18 cellular contexts compared by ENCODE assay signal in genomic region chr1:178784131-178784536, GRCh38. TPM values are rescaled to one million over a fixed set of nuclear protein-coding genes. Genes with fewer than 3 reads are reported as not detected.
DNase-seq lines count a peak whose midpoint lies in the region; ATAC-seq lines count a peak whose summit lies in the region.
"Had no signal": no experiment of that assay in that cellular context is flagged by ENCODE, and none has a peak within 500 bp of the region (broad histone marks: within the 10 kb centered on the region; RNA-seq: fewer than 3 reads in every experiment).

No MANE protein-coding gene starts in this region.

- peaks cover 6% of the 10 kb centered on the region for H3K4me1 Mint-ChIP-seq in activated CD8-positive, alpha-beta memory T cell treated with anti-CD3 and anti-CD28 coated beads, Interleukin-2, amount 10 ng/mL, durations not matched to agents 7 days and 5 days
- peaks cover 8% of the 10 kb centered on the region for H3K4me1 Mint-ChIP-seq in T-helper 2 cell treated with Interferon-gamma antibody and Interleukin-4, amounts not matched to agents 5 μg/mL and 100 μg/mL, for 36 hours (ENCODE audit: low read depth)

- no peak overlapping the region for H3K27ac ChIP-seq in mesenchymal stem cell (ENCODE audit: low read length, poor library complexity, severe bottlenecking)
- H3K27ac ChIP-seq: A549, hepatocyte, vagina had no signal

- H2AFZ ChIP-seq in mesenchymal stem cell (ENCODE audit: low read depth, low read length) = no peak overlapping the region
- H2AFZ ChIP-seq: hepatocyte had no signal

- no peak overlapping the region for H3K4ac ChIP-seq in mesenchymal stem cell (ENCODE audit: low read depth in 1 of 2, low read length in 2 of 2)

- H3K9me3 ChIP-seq in mesenchymal stem cell (ENCODE audit: control insufficient read depth, low read length) = no peaks in the 10 kb centered on the region
- H3K9me3 ChIP-seq: A549, vagina had no signal

- no peak overlapping the region for H2AK5ac ChIP-seq in mesenchymal stem cell (ENCODE audit: low read length, severe bottlenecking)

- H3K9ac ChIP-seq in mesenchymal stem cell (ENCODE audit: low read length) = peak overlapping the region; percentile 6

- DNase-seq in activated CD8-positive, alpha-beta memory T cell treated with anti-CD3 and anti-CD28 coated beads, Interleukin-2, amount 10 ng/mL, durations not matched to agents 7 days and 5 days = no peak
- no peak for DNase-seq in activated CD8-positive, alpha-beta memory T cell treated with anti-CD3 and anti-CD28 coated beads, Interleukin-2, amount 50 U/mL, for 4 hours
- DNase-seq in HCEC 1CT (peak; percentile 7), mesenchymal stem cell (no peak), NCI-H69 (lab: John Stamatoyannopoulos, UW) (no peak)
- no peak for DNase-seq in T-helper 2 cell treated with Interferon-gamma antibody and Interleukin-4, amounts not matched to agents 5 μg/mL and 100 μg/mL, for 36 hours (ENCODE audit: low spot score)
- DNase-seq in activated effector memory CD4-positive, alpha-beta T cell treated with Interleukin-2 at 50 U/mL for 16 hours = no peak
- DNase-seq: activated CD4-positive, CD25-positive, alpha-beta regulatory T cell; activated CD8-positive, alpha-beta memory T cell treated with anti-CD3 and anti-CD28 coated beads, Interleukin-2, amount 50 U/mL, for 48 hours; caudate nucleus; DMS79 treated with DMSO at 0.1 percent for 48 hours; H9; NCI-H2081 had no signal

- CTCF ChIA-PET in activated CD8-positive, alpha-beta memory T cell treated with anti-CD3 and anti-CD28 coated beads, Interleukin-2, amount 10 ng/mL, durations not matched to agents 7 days and 5 days (lab: Charles Lee) = interaction anchor here (0.7 to 2.7 kb wide), 4 partner anchors 10 to 241 kb away, joined by 3 to 9 read pairs (median 6); no protein-coding TSS in a partner anchor

- H3K4me2 ChIP-seq in mesenchymal stem cell (ENCODE audit: low read length, poor library complexity, severe bottlenecking) = no peak overlapping the region
- H3K4me2 ChIP-seq: A549, hepatocyte had no signal

- no peak overlapping the region for H3K27ac Mint-ChIP-seq in activated CD8-positive, alpha-beta memory T cell treated with anti-CD3 and anti-CD28 coated beads, Interleukin-2, amount 10 ng/mL, durations not matched to agents 7 days and 5 days
- H3K27ac Mint-ChIP-seq in T-helper 2 cell treated with Interferon-gamma antibody and Interleukin-4, amounts not matched to agents 5 μg/mL and 100 μg/mL, for 36 hours = no peak overlapping the region
- H3K27ac Mint-ChIP-seq: activated naive CD8-positive, alpha-beta T cell; H9 had no signal

- no peaks in the 10 kb centered on the region for H3K36me3 Mint-ChIP-seq in activated CD8-positive, alpha-beta memory T cell treated with anti-CD3 and anti-CD28 coated beads, Interleukin-2, amount 10 ng/mL, durations not matched to agents 7 days and 5 days
- H3K36me3 Mint-ChIP-seq in T-helper 2 cell treated with Interferon-gamma antibody and Interleukin-4, amounts not matched to agents 5 μg/mL and 100 μg/mL, for 36 hours (ENCODE audit: low read depth) = no peaks in the 10 kb centered on the region

- H2BK12ac ChIP-seq in mesenchymal stem cell (ENCODE audit: low read length in 2 of 2) = no peak overlapping the region

- peak overlapping the region in 1 of 2 experiments; percentile 4 for H3K4me3 ChIP-seq in mesenchymal stem cell (ENCODE audit: insufficient read depth in 1 of 2, low read depth in 1 of 2, low read length in 2 of 2)
- H3K4me3 ChIP-seq: A549, hepatocyte, vagina had no signal

- no peaks in the 10 kb centered on the region for H3K9me3 Mint-ChIP-seq in activated CD8-positive, alpha-beta memory T cell treated with anti-CD3 and anti-CD28 coated beads, Interleukin-2, amount 10 ng/mL, durations not matched to agents 7 days and 5 days (ENCODE audit: low read depth)
- H3K9me3 Mint-ChIP-seq in T-helper 2 cell treated with Interferon-gamma antibody and Interleukin-4, amounts not matched to agents 5 μg/mL and 100 μg/mL, for 36 hours = no peaks in the 10 kb centered on the region
- H3K9me3 Mint-ChIP-seq: H9 had no signal

- no peak overlapping the region for H2BK5ac ChIP-seq in mesenchymal stem cell (ENCODE audit: low read depth, low read length, poor library complexity, severe bottlenecking)

- H4K91ac ChIP-seq in mesenchymal stem cell (ENCODE audit: low read length) = no peak overlapping the region

- no peaks in the 10 kb centered on the region for H3K4me1 ChIP-seq in mesenchymal stem cell (ENCODE audit: control insufficient read depth, insufficient read depth, low read depth, low read length)

- 97% methylated on average over 2 of the region's 2 CpGs for WGBS in mesenchymal stem cell

- no peaks in the 10 kb centered on the region for H3K27me3 ChIP-seq in mesenchymal stem cell (ENCODE audit: control insufficient read depth in 1 of 2, insufficient read depth in 1 of 2, low read length in 2 of 2)
- H3K27me3 ChIP-seq: hepatocyte, vagina had no signal

- no peak for ATAC-seq in activated CD8-positive, alpha-beta memory T cell treated with anti-CD3 and anti-CD28 coated beads, Interleukin-2, amount 10 ng/mL, durations not matched to agents 7 days and 5 days
- no peak for ATAC-seq in HG03159 (IDR thresholded peaks at IDR 0.05; ENCODE audit: unreplicated experiment)
- ATAC-seq: A549 had no signal

- no peak overlapping the region for H4K8ac ChIP-seq in mesenchymal stem cell (ENCODE audit: low read length)

- H3K79me1 ChIP-seq in mesenchymal stem cell (replicated peaks; ENCODE audit: low read length, poor library complexity, severe bottlenecking) = peaks cover 11% of the 10 kb centered on the region

- no peak overlapping the region for H2BK15ac ChIP-seq in mesenchymal stem cell (ENCODE audit: low read depth, poor library complexity, severe bottlenecking)

- H3K4me3 Mint-ChIP-seq in activated CD8-positive, alpha-beta memory T cell treated with anti-CD3 and anti-CD28 coated beads, Interleukin-2, amount 10 ng/mL, durations not matched to agents 7 days and 5 days = peak overlapping the region; percentile 25
- H3K4me3 Mint-ChIP-seq in T-helper 2 cell treated with Interferon-gamma antibody and Interleukin-4, amounts not matched to agents 5 μg/mL and 100 μg/mL, for 36 hours = peak overlapping the region; percentile 45
- H3K4me3 Mint-ChIP-seq: H9 had no signal

- H3K27me3 Mint-ChIP-seq in activated CD8-positive, alpha-beta memory T cell treated with anti-CD3 and anti-CD28 coated beads, Interleukin-2, amount 10 ng/mL, durations not matched to agents 7 days and 5 days = no peaks in the 10 kb centered on the region
- no peaks in the 10 kb centered on the region for H3K27me3 Mint-ChIP-seq in T-helper 2 cell treated with Interferon-gamma antibody and Interleukin-4, amounts not matched to agents 5 μg/mL and 100 μg/mL, for 36 hours (ENCODE audit: low read depth)
- H3K27me3 Mint-ChIP-seq: activated naive CD8-positive, alpha-beta T cell had no signal

- no peak overlapping the region for H3K14ac ChIP-seq in mesenchymal stem cell (ENCODE audit: low read length in 2 of 2)

- no peak overlapping the region for H3K18ac ChIP-seq in mesenchymal stem cell (ENCODE audit: low read depth in 1 of 2, low read length in 2 of 2)

- no peak overlapping the region for H3K23ac ChIP-seq in mesenchymal stem cell (ENCODE audit: low read length in 2 of 2)

- H2BK120ac ChIP-seq in mesenchymal stem cell (ENCODE audit: low read depth, low read length) = no peak overlapping the region

- peaks cover 7 to 86% of the 10 kb centered on the region in 2 experiments for H3K36me3 ChIP-seq in mesenchymal stem cell (ENCODE audit: control insufficient read depth in 1 of 2, insufficient read depth in 2 of 2, low read depth in 1 of 2, low read length in 2 of 2)
- H3K36me3 ChIP-seq: vagina had no signal

RNA-seq across cellular contexts. Expression of gene RALGPS2, which starts 59.1 kb away (rescaled TPM):
- 1 to 10 TPM; 1.4 to 1.9 TPM for total RNA-seq in activated CD8-positive, alpha-beta memory T cell treated with anti-CD3 and anti-CD28 coated beads, Interleukin-2, amount 10 ng/mL, durations not matched to agents 7 days and 5 days
- polyA plus RNA-seq in mesenchymal stem cell (2013, experiment 1 of 2) = 10.1 TPM
- polyA plus RNA-seq in mesenchymal stem cell (2013, experiment 2 of 2) = 8.5 TPM
